ENCODE assay signal across 1 cellular context in genomic region chr19:6378498-6378897, GRCh38.
TF ChIP-seq lines count a peak whose summit lies in the region.

No MANE protein-coding gene starts in this region.

TF ChIP-seq in K562, 482 proteins besides CTCF, POLR2A, EP300 and RAD21:
- TF ChIP-seq SPI1 (IDR thresholded peaks at IDR 0.05; ENCODE audit: borderline replicate concordance, low read depth, low read length) (no peak), THRA (IDR thresholded peaks at IDR 0.05) (no peak), CCAR2 (IDR thresholded peaks at IDR 0.05; ENCODE audit: low read depth, low read length) (no peak), ZNF263 (CRISPR knock-in tag; IDR thresholded peaks at IDR 0.05; ENCODE audit: borderline replicate concordance) (no peak), CC2D1A (IDR thresholded peaks at IDR 0.05) (no peak), NFXL1 (CRISPR knock-in tag; IDR thresholded peaks at IDR 0.05) (no peak), CHD7 (IDR thresholded peaks at IDR 0.05; ENCODE audit: low read depth, low read length) (no peak), KAT8 (IDR thresholded peaks at IDR 0.05; ENCODE audit: low read depth) (no peak), HINFP (tag; conservative IDR thresholded peaks at IDR 0.05; ENCODE audit: low read depth) (no peak), ZNF431 (CRISPR knock-in tag; IDR thresholded peaks at IDR 0.05) (no peak), FOS (IDR thresholded peaks at IDR 0.05; ENCODE audit: extremely low read depth, insufficient read length) (no peak), SIN3B (IDR thresholded peaks at IDR 0.05; ENCODE audit: low read depth) (no peak), ARID3B (CRISPR knock-in tag; IDR thresholded peaks at IDR 0.05; ENCODE audit: borderline replicate concordance) (no peak), ZNF695 (CRISPR knock-in tag; IDR thresholded peaks at IDR 0.05) (no peak), RREB1 (CRISPR knock-in tag; IDR thresholded peaks at IDR 0.05) (no peak)
- TF ChIP-seq, protein P1, sequence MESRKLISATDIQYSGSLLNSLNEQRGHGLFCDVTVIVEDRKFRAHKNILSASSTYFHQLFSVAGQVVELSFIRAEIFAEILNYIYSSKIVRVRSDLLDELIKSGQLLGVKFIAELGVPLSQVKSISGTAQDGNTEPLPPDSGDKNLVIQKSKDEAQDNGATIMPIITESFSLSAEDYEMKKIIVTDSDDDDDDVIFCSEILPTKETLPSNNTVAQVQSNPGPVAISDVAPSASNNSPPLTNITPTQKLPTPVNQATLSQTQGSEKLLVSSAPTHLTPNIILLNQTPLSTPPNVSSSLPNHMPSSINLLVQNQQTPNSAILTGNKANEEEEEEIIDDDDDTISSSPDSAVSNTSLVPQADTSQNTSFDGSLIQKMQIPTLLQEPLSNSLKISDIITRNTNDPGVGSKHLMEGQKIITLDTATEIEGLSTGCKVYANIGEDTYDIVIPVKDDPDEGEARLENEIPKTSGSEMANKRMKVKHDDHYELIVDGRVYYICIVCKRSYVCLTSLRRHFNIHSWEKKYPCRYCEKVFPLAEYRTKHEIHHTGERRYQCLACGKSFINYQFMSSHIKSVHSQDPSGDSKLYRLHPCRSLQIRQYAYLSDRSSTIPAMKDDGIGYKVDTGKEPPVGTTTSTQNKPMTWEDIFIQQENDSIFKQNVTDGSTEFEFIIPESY (CRISPR knock-in tag; IDR thresholded peaks at IDR 0.05) = no peak
- TF ChIP-seq, protein P2, sequence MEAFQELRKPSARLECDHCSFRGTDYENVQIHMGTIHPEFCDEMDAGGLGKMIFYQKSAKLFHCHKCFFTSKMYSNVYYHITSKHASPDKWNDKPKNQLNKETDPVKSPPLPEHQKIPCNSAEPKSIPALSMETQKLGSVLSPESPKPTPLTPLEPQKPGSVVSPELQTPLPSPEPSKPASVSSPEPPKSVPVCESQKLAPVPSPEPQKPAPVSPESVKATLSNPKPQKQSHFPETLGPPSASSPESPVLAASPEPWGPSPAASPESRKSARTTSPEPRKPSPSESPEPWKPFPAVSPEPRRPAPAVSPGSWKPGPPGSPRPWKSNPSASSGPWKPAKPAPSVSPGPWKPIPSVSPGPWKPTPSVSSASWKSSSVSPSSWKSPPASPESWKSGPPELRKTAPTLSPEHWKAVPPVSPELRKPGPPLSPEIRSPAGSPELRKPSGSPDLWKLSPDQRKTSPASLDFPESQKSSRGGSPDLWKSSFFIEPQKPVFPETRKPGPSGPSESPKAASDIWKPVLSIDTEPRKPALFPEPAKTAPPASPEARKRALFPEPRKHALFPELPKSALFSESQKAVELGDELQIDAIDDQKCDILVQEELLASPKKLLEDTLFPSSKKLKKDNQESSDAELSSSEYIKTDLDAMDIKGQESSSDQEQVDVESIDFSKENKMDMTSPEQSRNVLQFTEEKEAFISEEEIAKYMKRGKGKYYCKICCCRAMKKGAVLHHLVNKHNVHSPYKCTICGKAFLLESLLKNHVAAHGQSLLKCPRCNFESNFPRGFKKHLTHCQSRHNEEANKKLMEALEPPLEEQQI (IDR thresholded peaks at IDR 0.05) = no peak
